11 cellular contexts compared by ENCODE assay signal in genomic region chr18:49021076-49021432, GRCh38.
DNase-seq lines count a peak whose midpoint lies in the region; ATAC-seq, FAIRE-seq and TF ChIP-seq lines count a peak whose summit lies in the region.
"Had no signal": no experiment of that assay in that cellular context is flagged by ENCODE, and none has a peak within 500 bp of the region (broad histone marks: within the 10 kb centered on the region; RNA-seq: fewer than 3 reads in every experiment).

No MANE protein-coding gene starts in this region.

- H3K9me3 ChIP-seq in HepG2 (ENCODE audit: low read length) = no peaks in the 10 kb centered on the region
- no peaks in the 10 kb centered on the region for H3K9me3 ChIP-seq in right lobe of liver
- H3K9me3 ChIP-seq in adrenal gland (replicated peaks in 1 of 3) = no peaks in the 10 kb centered on the region
- no peaks in the 10 kb centered on the region for H3K9me3 ChIP-seq in left lung
- no peaks in the 10 kb centered on the region for H3K9me3 ChIP-seq in upper lobe of right lung

- DNase-seq in HepG2 (ENCODE audit: low spot score) = no peak
- no peak for DNase-seq in right lobe of liver
- DNase-seq in adrenal gland = peak in 4 of 7 donors; percentile 1 to 42 (median 16)
- no peak for DNase-seq in left lung
- DNase-seq in upper lobe of right lung = peak; percentile 62
- no peak for DNase-seq in NCI-H1105 treated with DMSO at 0.1 percent for 48 hours (lab: John Stamatoyannopoulos, UW)
- no peak for DNase-seq in T1000 (lab: John Stamatoyannopoulos, UW)
- no peak for DNase-seq in occipital lobe (lab: John Stamatoyannopoulos, UW)
- DNase-seq: activated B cell treated with CpG ODN at 0.5 μM for 24 hours, amniotic stem cell, midbrain had no signal

- ATAC-seq in HepG2 (peak; percentile 11), right lobe of liver (no peak), left lung (no peak), upper lobe of right lung (no peak)

- peak overlapping the region; percentile 56; the same call in 1 of the 2 replicates for H3K9ac ChIP-seq in HepG2 (ENCODE audit: insufficient read depth, low read depth, low read length)

- H2AFZ ChIP-seq in HepG2 (ENCODE audit: low read length) = no peak overlapping the region

- peak overlapping the region; percentile 91 for H3K4me2 ChIP-seq in HepG2 (ENCODE audit: low read depth, low read length)

- in situ Hi-C loops in HepG2 (cut with HindIII; ENCODE audit: extremely low pct_ligation_motif_present, low pct_unique_long_range_greater_than_20kb) = no loop called here

- POLR2A ChIA-PET in HepG2 (lab: Yijun Ruan, JAX) = interaction anchor here (1.0 to 2.4 kb wide), 6 partner anchors 20 to 127 kb away, joined by 3 to 12 read pairs (median 4); no protein-coding TSS in a partner anchor

- TF ChIP-seq POLR2A in HepG2 (IDR thresholded peaks at IDR 0.05; ENCODE audit: insufficient read depth in 1 of 2, low read depth in 2 of 2, low read length in 2 of 2) (no peak), right lobe of liver (IDR thresholded peaks at IDR 0.05) (no peak), adrenal gland (IDR thresholded peaks at IDR 0.05) (no peak)

- H3K36me3 ChIP-seq in HepG2 (replicated peaks in 1 of 2; ENCODE audit: control insufficient read depth in 1 of 2, insufficient read depth in 2 of 2, low read length in 2 of 2) (no peaks in the 10 kb centered on the region), right lobe of liver (no peaks in the 10 kb centered on the region), adrenal gland (replicated peaks in 1 of 2) (no peaks in the 10 kb centered on the region), left lung (no peaks in the 10 kb centered on the region), upper lobe of right lung (no peaks in the 10 kb centered on the region)

- H3K4me3 ChIP-seq in HepG2 (replicated peaks in 1 of 3; ENCODE audit: insufficient read depth in 1 of 3, low read depth in 2 of 3, low read length in 3 of 3) (peak overlapping the region; percentile 49 to 67 (median 54); a peak in 5 of 6 replicates), right lobe of liver (no peak overlapping the region), adrenal gland (no peak overlapping the region), left lung (peak overlapping the region; percentile 13 to 36), upper lobe of right lung (peak overlapping the region; percentile 23)

- TF ChIP-seq EP300 in HepG2 (IDR thresholded peaks at IDR 0.05; ENCODE audit: low read depth in 2 of 2, low read length in 2 of 2) (no peak), HepG2 (CRISPR knock-in tag; IDR thresholded peaks at IDR 0.05; ENCODE audit: borderline replicate concordance) (no peak)

- CTCF ChIA-PET in HepG2 (lab: Yijun Ruan, JAX; ENCODE audit: low intra/inter-chr PET ratio, low total read pairs) = interaction anchor here (1.6 kb wide), 1 partner anchor 157 kb away, joined by 5 read pairs; no protein-coding TSS in a partner anchor

- FAIRE-seq in HepG2 (lab: Jason Lieb, UNC) = no peak

- peaks cover 44% of the 10 kb centered on the region for H3K4me1 ChIP-seq in HepG2 (ENCODE audit: insufficient read depth, low read length)
- no peaks in the 10 kb centered on the region for H3K4me1 ChIP-seq in right lobe of liver
- H3K4me1 ChIP-seq in adrenal gland (replicated peaks in 1 of 2) = peaks cover 0 to 2% of the 10 kb centered on the region in 2 donors
- H3K4me1 ChIP-seq in left lung = no peaks in the 10 kb centered on the region
- H3K4me1 ChIP-seq in upper lobe of right lung = no peaks in the 10 kb centered on the region

- WGBS in HepG2 (ENCODE audit: low lambda C conversion rate) = 50% methylated on average over 2 of the region's 7 CpGs
- 88% methylated on average over 2 of the region's 7 CpGs for WGBS in right lobe of liver (ENCODE audit: insufficient coverage, low coverage, low lambda C conversion rate, missing lambda C conversion rate)
- 86 to 91% (median 90%) methylated on average over 5 to 7 of the region's 7 CpGs; no CpG with 5 or more reads in 1 of the 4 donors for WGBS in adrenal gland, 4 donors

- H3K27me3 ChIP-seq in HepG2 (ENCODE audit: control insufficient read depth in 1 of 2, insufficient read depth in 2 of 2, low read length in 2 of 2) = peaks cover 2 to 15% of the 10 kb centered on the region in 2 experiments; a peak in 4 of 5 replicates
- H3K27me3 ChIP-seq in right lobe of liver = no peaks in the 10 kb centered on the region
- H3K27me3 ChIP-seq in adrenal gland = no peaks in the 10 kb centered on the region
- H3K27me3 ChIP-seq in left lung = no peaks in the 10 kb centered on the region
- H3K27me3 ChIP-seq in upper lobe of right lung = no peaks in the 10 kb centered on the region

- TF ChIP-seq RAD21 in HepG2 (CRISPR knock-in tag; IDR thresholded peaks at IDR 0.05) = no peak

- no peak overlapping the region for H3K27ac ChIP-seq in HepG2 (ENCODE audit: extremely low read length, insufficient read depth, low read length)
- H3K27ac ChIP-seq in right lobe of liver = no peak overlapping the region
- H3K27ac ChIP-seq in adrenal gland = no peak overlapping the region
- H3K27ac ChIP-seq in left lung = peak overlapping the region in 1 of 2 donors; percentile 67
- H3K27ac ChIP-seq in upper lobe of right lung = peak overlapping the region; percentile 42

- intact Hi-C loops in HepG2 (cut with micrococcal nuclease; ENCODE audit: unreplicated experiment) = loop anchor here (1.0 to 10.0 kb wide), 5 partner anchors 39 to 424 kb away; no protein-coding TSS in a partner anchor
- intact Hi-C loops in right lobe of liver (cut with DNase I) = no loop called here
- intact Hi-C loops in adrenal gland (cut with DNase I) = loop anchor here in 1 of 2 donors (10.0 kb wide), 1 partner anchor 236 kb away; no protein-coding TSS in a partner anchor
- intact Hi-C loops in left lung (cut with DNase I) = no loop called here
- intact Hi-C loops in upper lobe of right lung (cut with DNase I) = no loop called here

- H4K20me1 ChIP-seq in HepG2 (ENCODE audit: insufficient read depth, low read length) = no peaks in the 10 kb centered on the region

- TF ChIP-seq CTCF in HepG2 (CRISPR knock-in tag; IDR thresholded peaks at IDR 0.05) = no peak
- TF ChIP-seq CTCF in right lobe of liver (IDR thresholded peaks at IDR 0.05) = no peak
- TF ChIP-seq CTCF in adrenal gland (IDR thresholded peaks at IDR 0.05) = no peak
- no peak for TF ChIP-seq CTCF in left lung (IDR thresholded peaks at IDR 0.05)
- no peak for TF ChIP-seq CTCF in upper lobe of right lung (IDR thresholded peaks at IDR 0.05)

- H3K79me2 ChIP-seq in HepG2 (ENCODE audit: insufficient read depth, low read length) = no peaks in the 10 kb centered on the region

- BruUV-seq in HepG2 (replicated peaks; lab: Mats Ljungman, UMichigan) = no TSS peak

TF ChIP-seq in HepG2, 621 proteins besides CTCF, POLR2A, EP300 and RAD21:
- TF ChIP-seq SRSF4 (IDR thresholded peaks at IDR 0.05; ENCODE audit: low read depth, low read length, poor library complexity, severe bottlenecking) (no peak), ZBTB2 (CRISPR knock-in tag; IDR thresholded peaks at IDR 0.05; ENCODE audit: low read depth) (no peak), HNRNPK (IDR thresholded peaks at IDR 0.05; ENCODE audit: low read depth, low read length, poor library complexity, severe bottlenecking) (no peak), ARID3A (IDR thresholded peaks at IDR 0.05; ENCODE audit: low read depth, low read length) (no peak), FOSL1 (CRISPR knock-in tag; IDR thresholded peaks at IDR 0.05; ENCODE audit: borderline replicate concordance) (no peak), TARDBP (CRISPR knock-in tag; IDR thresholded peaks at IDR 0.05) (no peak), SRY (CRISPR knock-in tag; IDR thresholded peaks at IDR 0.05) (0 out of 2 replicates have a peak, but pooled peaks have one; percentile 1), ZNF138 (CRISPR knock-in tag; IDR thresholded peaks at IDR 0.05; ENCODE audit: low read depth) (no peak), AGO2 (optimal IDR thresholded peaks at IDR 0.05; ENCODE audit: low read depth, low read length) (peak; percentile 23), PHF8 (CRISPR knock-in tag; IDR thresholded peaks at IDR 0.05) (peak; percentile 21; the same call in 1 of the 2 replicates)

Comparison
In these comparisons a context has a peak if more than half of its experiments do, and no peak if none do; other contexts are left out.
1. H3K4me3 ChIP-seq: peak in HepG2 (3 of 3), left lung (2 of 2) and upper lobe of right lung (single experiment); none in right lobe of liver (0 of 3) and adrenal gland (0 of 4).
2. DNase-seq: peak in adrenal gland (4 of 7) and upper lobe of right lung (single experiment); none in HepG2 (single experiment), right lobe of liver (0 of 3), left lung (0 of 2), NCI-H1105 treated with DMSO at 0.1 percent for 48 hours (single experiment), T1000 (single experiment) and occipital lobe (single experiment).